Comparison of ENCODE assay signal across 23 cellular contexts in the genomic region with DNA sequence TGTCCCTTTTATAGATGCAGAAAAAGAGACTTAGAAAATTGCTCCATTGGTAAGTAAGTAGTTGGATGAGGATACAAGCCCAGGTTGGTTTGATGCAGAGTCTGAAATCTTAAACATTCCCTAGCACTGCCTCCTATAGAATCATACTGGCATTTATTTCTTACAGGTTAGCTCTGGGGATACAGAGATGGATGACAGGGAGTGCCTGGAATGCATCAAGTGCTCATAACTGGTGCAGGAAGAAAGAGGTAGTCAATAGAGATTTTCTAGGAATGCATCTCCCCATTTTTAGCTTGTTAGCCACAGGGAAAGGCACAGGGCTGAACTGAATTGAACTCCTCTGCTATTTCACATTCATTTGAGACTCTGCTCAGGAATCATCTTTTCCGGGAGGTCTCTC.
"Had no signal": no experiment of that assay in that cellular context is flagged by ENCODE, and none has a peak within 500 bp of the region (broad histone marks: within the 10 kb centered on the region; RNA-seq: fewer than 3 reads in every experiment).

No MANE protein-coding gene starts in this region.

- ATAC-seq: activated CD8-positive, alpha-beta memory T cell treated with anti-CD3 and anti-CD28 coated beads, Interleukin-2, amount 10 ng/mL, durations not matched to agents 7 days and 5 days; activated T-helper 17 cell treated with anti-CD3 and anti-CD28 coated beads, Interleukin-2, amount 50 U/mL, for 72 hours; lower lobe of right lung had no signal

- H3K4me2 ChIP-seq: hepatocyte had no signal

- H3K36me3 Mint-ChIP-seq: activated CD8-positive, alpha-beta memory T cell treated with anti-CD3 and anti-CD28 coated beads, Interleukin-2, amount 10 ng/mL, durations not matched to agents 7 days and 5 days; activated naive CD8-positive, alpha-beta T cell treated with anti-CD3 and anti-CD28 coated beads for 36 hours; brain had no signal

- H3K9me3 Mint-ChIP-seq: activated CD4-positive, alpha-beta memory T cell treated with anti-CD3 and anti-CD28 coated beads, Interleukin-2, amount 10 ng/mL, durations not matched to agents 7 days and 5 days; activated naive CD8-positive, alpha-beta T cell treated with anti-CD3 and anti-CD28 coated beads for 36 hours; activated T-helper 17 cell treated with anti-CD3 and anti-CD28 coated beads, Interleukin-2, amount 50 U/mL, for 72 hours had no signal

- H2AFZ ChIP-seq: hepatocyte had no signal

- H3K9me3 ChIP-seq: lower lobe of right lung, thyroid gland had no signal

- H3K4me3 Mint-ChIP-seq: activated CD4-positive, alpha-beta memory T cell treated with anti-CD3 and anti-CD28 coated beads, Interleukin-2, amount 10 ng/mL, durations not matched to agents 7 days and 5 days; activated CD8-positive, alpha-beta memory T cell treated with anti-CD3 and anti-CD28 coated beads, Interleukin-2, amount 10 ng/mL, durations not matched to agents 7 days and 5 days; activated naive CD8-positive, alpha-beta T cell treated with anti-CD3 and anti-CD28 coated beads for 36 hours; activated T-helper 17 cell treated with anti-CD3 and anti-CD28 coated beads, Interleukin-2, amount 50 U/mL, for 72 hours; brain; nephron progenitor cell had no signal

- H3K4me1 Mint-ChIP-seq: activated CD4-positive, alpha-beta memory T cell treated with anti-CD3 and anti-CD28 coated beads, Interleukin-2, amount 10 ng/mL, durations not matched to agents 7 days and 5 days; activated CD8-positive, alpha-beta memory T cell treated with anti-CD3 and anti-CD28 coated beads, Interleukin-2, amount 10 ng/mL, durations not matched to agents 7 days and 5 days; activated naive CD8-positive, alpha-beta T cell treated with anti-CD3 and anti-CD28 coated beads for 36 hours; activated T-helper 17 cell treated with anti-CD3 and anti-CD28 coated beads, Interleukin-2, amount 50 U/mL, for 72 hours; brain had no signal

- H3K4me1 ChIP-seq: lower lobe of right lung, thyroid gland had no signal

- H3K27ac ChIP-seq: dorsolateral prefrontal cortex, epithelial cell of prostate, hepatocyte, lower lobe of right lung, thyroid gland had no signal

- H3K27me3 Mint-ChIP-seq: activated naive CD8-positive, alpha-beta T cell treated with anti-CD3 and anti-CD28 coated beads for 36 hours had no signal

- H3K79me2 ChIP-seq: hepatocyte had no signal

- H3K4me3 ChIP-seq: dorsolateral prefrontal cortex, hepatocyte, lower lobe of right lung, thyroid gland had no signal

- H3K27ac Mint-ChIP-seq: activated CD4-positive, alpha-beta memory T cell treated with anti-CD3 and anti-CD28 coated beads, Interleukin-2, amount 10 ng/mL, durations not matched to agents 7 days and 5 days; activated CD8-positive, alpha-beta memory T cell treated with anti-CD3 and anti-CD28 coated beads, Interleukin-2, amount 10 ng/mL, durations not matched to agents 7 days and 5 days; activated naive CD8-positive, alpha-beta T cell treated with anti-CD3 and anti-CD28 coated beads for 36 hours; activated T-helper 17 cell treated with anti-CD3 and anti-CD28 coated beads, Interleukin-2, amount 50 U/mL, for 72 hours; brain; nephron progenitor cell had no signal

- DNase-seq: activated CD4-positive, alpha-beta memory T cell treated with anti-CD3 and anti-CD28 coated beads, Interleukin-2, amount 10 ng/mL, durations not matched to agents 7 days and 5 days; activated CD4-positive, alpha-beta T cell treated with anti-CD3 and anti-CD28 coated beads for 48 hours; activated CD4-positive, CD25-positive, alpha-beta regulatory T cell; activated CD8-positive, alpha-beta memory T cell treated with anti-CD3 and anti-CD28 coated beads, Interleukin-2, amount 10 ng/mL, durations not matched to agents 7 days and 5 days; activated naive CD4-positive, alpha-beta T cell; activated naive CD8-positive, alpha-beta T cell treated with anti-CD3 and anti-CD28 coated beads for 36 hours; amygdala; central memory CD4-positive, alpha-beta T cell; dorsolateral prefrontal cortex; islet precursor cell; lower lobe of right lung; nephron progenitor cell; occipital lobe; posterior cingulate gyrus; stimulated activated CD4-positive, alpha-beta T cell treated with anti-CD3 and anti-CD28 coated beads, Interleukin-12 subunit alpha, Interleukin-12 subunit beta, amount 100 ng/mL, for 4 hours; stimulated activated CD4-positive, alpha-beta T cell treated with anti-CD3 and anti-CD28 coated beads, Interleukin-1b, Interleukin-23, amount 100 ng/mL, for 48 hours; stimulated activated CD8-positive, alpha-beta memory T cell treated with anti-CD3 and anti-CD28 coated beads, Interleukin-4, amount 100 ng/mL, for 48 hours; stimulated activated naive CD4-positive, alpha-beta T cell treated with Interleukin-2 at 50 U/mL for 16 hours; thyroid gland had no signal

- H3K36me3 ChIP-seq: lower lobe of right lung, thyroid gland had no signal

- H3K27me3 ChIP-seq: dorsolateral prefrontal cortex, hepatocyte, thyroid gland had no signal
